In genomic region chr1:202011994-202012393, GRCh38 we compare ENCODE assay signal across 20 cellular contexts. TPM values are rescaled to one million over a fixed set of nuclear protein-coding genes. Genes with fewer than 3 reads are reported as not detected.
DNase-seq lines count a peak whose midpoint lies in the region; FAIRE-seq and TF ChIP-seq lines count a peak whose summit lies in the region.
"Had no signal": no experiment of that assay in that cellular context is flagged by ENCODE, and none has a peak within 500 bp of the region (broad histone marks: within the 10 kb centered on the region; RNA-seq: fewer than 3 reads in every experiment).

No MANE protein-coding gene starts in this region.

- H3K27ac ChIP-seq in C4-2B (peak overlapping the region; percentile 87; the same call in 1 of the 2 replicates), VCaP (peak overlapping the region; percentile 93), A673 (ENCODE audit: low read depth, low read length, poor library complexity, severe bottlenecking) (no peak overlapping the region)
- H3K27ac ChIP-seq: brain microvascular endothelial cell, dorsolateral prefrontal cortex, left ventricle myocardium inferior, neural progenitor cell had no signal

- FAIRE-seq in HTR-8/SVneo (lab: Jason Lieb, UNC): no peak
- FAIRE-seq: D721Med had no signal

- POLR2A ChIA-PET in A673 (lab: Charles Lee; ENCODE audit: low non-redundant PET): no interaction called here

- peaks cover 56% of the 10 kb centered on the region for H3K4me1 Mint-ChIP-seq in progenitor cell of endocrine pancreas (ENCODE audit: low read depth)
- H3K4me1 Mint-ChIP-seq: activated naive CD4-positive, alpha-beta T cell treated with anti-CD3 and anti-CD28 coated beads, Interleukin-2, amount 10 ng/mL, durations not matched to agents 7 days and 5 days had no signal

- no peak for TF ChIP-seq CTCF in C4-2B (conservative IDR thresholded peaks at IDR 0.05)
- TF ChIP-seq CTCF in VCaP (conservative IDR thresholded peaks at IDR 0.05): no peak
- no peak for TF ChIP-seq CTCF in progenitor cell of endocrine pancreas (IDR thresholded peaks at IDR 0.05; ENCODE audit: unreplicated experiment)
- no peak for TF ChIP-seq CTCF in A673 (conservative IDR thresholded peaks at IDR 0.05; ENCODE audit: low read depth, low read length)

- H3K36me3 Mint-ChIP-seq in progenitor cell of endocrine pancreas (ENCODE audit: insufficient read depth): peaks cover 26% of the 10 kb centered on the region
- H3K36me3 Mint-ChIP-seq: activated naive CD4-positive, alpha-beta T cell treated with anti-CD3 and anti-CD28 coated beads, Interleukin-2, amount 10 ng/mL, durations not matched to agents 7 days and 5 days; neural progenitor cell had no signal

- DNase-seq in kidney tubule cell (ENCODE audit: low spot score) (peak; percentile 37), progenitor cell of endocrine pancreas (ENCODE audit: low spot score, unreplicated experiment) (no peak), GOT3 (lab: John Stamatoyannopoulos, UW) (no peak), cerebellar cortex (ENCODE audit: low spot score) (no peak), HTR-8/SVneo (ENCODE audit: insufficient read length, low spot score) (no peak), A673 (ENCODE audit: low spot score) (no peak)
- DNase-seq: activated CD4-positive, alpha-beta T cell treated with anti-CD3 and anti-CD28 coated beads for 1 hour; activated naive CD4-positive, alpha-beta T cell treated with anti-CD3 and anti-CD28 coated beads, Interleukin-2, amount 10 ng/mL, durations not matched to agents 7 days and 5 days; brain microvascular endothelial cell; dorsolateral prefrontal cortex; HCEC 1CT; left ventricle myocardium inferior; NCI-H82; stimulated activated CD4-positive, alpha-beta T cell treated with anti-CD3 and anti-CD28 coated beads, Interleukin-4, amount 100 ng/mL, for 24 hours; T-helper 17 cell; thyroid gland had no signal

- no peak overlapping the region for H3K4me3 ChIP-seq in A673 (ENCODE audit: low read depth, low read length, poor library complexity, severe bottlenecking)
- H3K4me3 ChIP-seq: dorsolateral prefrontal cortex, left ventricle myocardium inferior, neural progenitor cell had no signal

- CTCF ChIA-PET in A673 (lab: Charles Lee): interaction anchor here (0.5 to 0.6 kb wide), 2 partner anchors 12 to 108 kb away, joined by 3 to 4 read pairs; no protein-coding TSS in a partner anchor

- no peak overlapping the region for H3K27ac Mint-ChIP-seq in progenitor cell of endocrine pancreas
- H3K27ac Mint-ChIP-seq: activated naive CD4-positive, alpha-beta T cell treated with anti-CD3 and anti-CD28 coated beads, Interleukin-2, amount 10 ng/mL, durations not matched to agents 7 days and 5 days; neural progenitor cell; T-helper 17 cell had no signal

- H3K36me3 ChIP-seq in A673 (ENCODE audit: insufficient read depth, low read length, poor library complexity, severe bottlenecking): no peaks in the 10 kb centered on the region
- H3K36me3 ChIP-seq: brain microvascular endothelial cell, neural progenitor cell had no signal

- BruUV-seq in A673 (replicated peaks; lab: Mats Ljungman, UMichigan): no TSS peak

- H3K27me3 ChIP-seq in A673 (replicated peaks; ENCODE audit: insufficient read depth, low read depth, low read length, poor library complexity): no peaks in the 10 kb centered on the region
- H3K27me3 ChIP-seq: brain microvascular endothelial cell, dorsolateral prefrontal cortex, thyroid gland had no signal

- no peaks in the 10 kb centered on the region for H3K9me3 Mint-ChIP-seq in progenitor cell of endocrine pancreas (ENCODE audit: low read depth)
- H3K9me3 Mint-ChIP-seq: activated naive CD4-positive, alpha-beta T cell treated with anti-CD3 and anti-CD28 coated beads, Interleukin-2, amount 10 ng/mL, durations not matched to agents 7 days and 5 days; neural progenitor cell had no signal

- no peaks in the 10 kb centered on the region for H3K27me3 Mint-ChIP-seq in progenitor cell of endocrine pancreas

- no peaks in the 10 kb centered on the region for H3K9me3 ChIP-seq in A673 (ENCODE audit: low read depth, low read length, poor library complexity, severe bottlenecking)
- H3K9me3 ChIP-seq: left ventricle myocardium inferior, thyroid gland had no signal

- H3K4me3 Mint-ChIP-seq in progenitor cell of endocrine pancreas (ENCODE audit: low read depth): peak overlapping the region; percentile 91
- H3K4me3 Mint-ChIP-seq: activated naive CD4-positive, alpha-beta T cell treated with anti-CD3 and anti-CD28 coated beads, Interleukin-2, amount 10 ng/mL, durations not matched to agents 7 days and 5 days; T-helper 17 cell had no signal

- intact Hi-C loops in A673 (cut with micrococcal nuclease; ENCODE audit: unreplicated experiment): no loop called here

- H3K4me1 ChIP-seq in A673 (ENCODE audit: insufficient read depth, low read length, poor library complexity, severe bottlenecking): no peaks in the 10 kb centered on the region

RNA-seq across cellular contexts. Expression of gene ELF3, which starts 1.6 kb away (rescaled TPM):
- total RNA-seq in progenitor cell of endocrine pancreas (71.9 and 74.3 TPM in 2 replicates), A673 (2021) (0.50 and 0.56 TPM in 2 replicates)

RNA-seq across cellular contexts. Expression of gene RNPEP, which starts 29.5 kb away (rescaled TPM):
- total RNA-seq in progenitor cell of endocrine pancreas (54.7 and 59.5 TPM in 2 replicates), A673 (2021) (59.3 and 74.1 TPM in 2 replicates)

RNA-seq across cellular contexts. Expression of gene TIMM17A, which starts 56.7 kb away (rescaled TPM):
- total RNA-seq in progenitor cell of endocrine pancreas (43.5 and 49.5 TPM in 2 replicates), A673 (2021) (111 and 112 TPM in 2 replicates)

Comparison
In these comparisons a context has a peak if more than half of its experiments do, and no peak if none do; other contexts are left out.
1. RNA of gene ELF3, which starts 1.6 kb away (total RNA-seq): 71.9 to 74.3 TPM in progenitor cell of endocrine pancreas; 0.50 to 0.56 TPM in A673; every median in the first group is over 10 times any median in the second.